ENCODE assay signal across 13 cellular contexts in the genomic region with DNA sequence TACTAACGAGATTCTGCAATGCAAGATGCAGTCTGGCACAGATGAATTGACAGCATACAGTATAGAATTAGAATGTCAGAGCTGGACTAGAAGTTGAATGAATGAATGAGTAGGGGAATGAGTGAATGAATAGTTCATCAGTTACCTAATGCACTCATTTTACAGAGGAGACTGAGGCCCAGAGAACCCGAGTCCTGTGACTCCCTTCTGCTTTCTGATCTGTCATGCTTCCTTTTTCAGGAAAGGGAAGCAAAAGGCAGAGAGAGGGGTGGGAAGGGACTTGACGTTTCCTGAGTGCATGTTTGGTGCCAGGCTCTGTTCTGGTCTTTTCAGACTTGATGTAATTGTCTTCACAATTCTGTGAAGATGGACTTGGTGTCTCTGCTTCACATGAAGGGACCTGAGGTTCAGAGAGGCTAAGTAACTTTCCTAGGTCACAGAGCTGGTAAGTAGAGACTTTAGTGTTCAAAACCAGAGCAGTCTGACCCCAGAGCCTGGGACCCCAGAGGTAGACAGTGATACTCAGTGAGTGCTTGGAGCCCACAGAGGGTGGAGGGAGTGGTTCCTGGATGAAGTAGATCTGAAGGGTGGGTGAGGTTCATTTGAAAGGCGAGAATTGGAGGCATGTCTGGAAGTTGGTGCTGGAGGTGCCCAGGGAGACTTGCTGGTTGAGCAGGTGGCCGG. TPM values are rescaled to one million over a fixed set of nuclear protein-coding genes. Genes with fewer than 3 reads are reported as not detected.
DNase-seq lines count a peak whose midpoint lies in the region; ATAC-seq and TF ChIP-seq lines count a peak whose summit lies in the region.
"Had no signal": no experiment of that assay in that cellular context is flagged by ENCODE, and none has a peak within 500 bp of the region (broad histone marks: within the 10 kb centered on the region; RNA-seq: fewer than 3 reads in every experiment).

No MANE protein-coding gene starts in this region.

- TF ChIP-seq POLR2A in HCT116 (IDR thresholded peaks at IDR 0.05; ENCODE audit: borderline replicate concordance, extremely low read depth, insufficient read depth, insufficient read length), result no peak

- no peak overlapping the region for H2BK5ac ChIP-seq in mesenchymal stem cell (ENCODE audit: low read depth, low read length, poor library complexity, severe bottlenecking)

- DNase-seq in HCT116 (ENCODE audit: low read depth, low spot score), result no peak
- DNase-seq in WERI-Rb-1, result no peak
- no peak for DNase-seq in mesenchymal stem cell
- no peak for DNase-seq in kidney tubule cell (ENCODE audit: low spot score)

- no peak overlapping the region for H3K4ac ChIP-seq in mesenchymal stem cell (ENCODE audit: low read depth in 1 of 2, low read length in 2 of 2)

- POLR2A ChIA-PET in HCT116 (lab: Charles Lee), result interaction anchor here (1.0 to 1.5 kb wide), 2 partner anchors 38 to 40 kb away, joined by 4 read pairs; no protein-coding TSS in a partner anchor

- BruUV-seq in HCT116 (replicated peaks; lab: Mats Ljungman, UMichigan), result no TSS peak

- peaks cover 0 to 22% (median 4%) of the 10 kb centered on the region in 11 experiments; a peak in 8 of 22 replicates for H4K20me1 ChIP-seq in BLaER1 treated with 17β-estradiol and CSF1 and Interleukin-3, amounts not matched to agents 10 nM and 100 nM
- no peaks in the 10 kb centered on the region for H4K20me1 ChIP-seq in HCT116 (ENCODE audit: insufficient read depth)

- H4K91ac ChIP-seq in mesenchymal stem cell (ENCODE audit: low read length), result no peak overlapping the region

- no peak overlapping the region for H4K8ac ChIP-seq in mesenchymal stem cell (ENCODE audit: low read length)

- RAD21 ChIA-PET in HCT116 (lab: Charles Lee; ENCODE audit: low non-redundant PET in 1 of 2, low total read pairs in 2 of 2, uncharacterized antibody in 2 of 2, unreplicated experiment in 2 of 2), result interaction anchor here (1.0 to 1.5 kb wide), 3 partner anchors 40 to 135 kb away, joined by 5 to 11 read pairs (median 5); no protein-coding TSS in a partner anchor

- H3K9me3 ChIP-seq in BLaER1 treated with 17β-estradiol and CSF1 and Interleukin-3, amounts not matched to agents 10 nM and 100 nM (replicated peaks in 1 of 11), result no peaks in the 10 kb centered on the region
- no peaks in the 10 kb centered on the region for H3K9me3 ChIP-seq in HCT116 (ENCODE audit: control insufficient read depth in 1 of 2, insufficient read depth in 1 of 2, low read depth in 1 of 2, low read length in 2 of 2)
- H3K9me3 ChIP-seq in WERI-Rb-1 (ENCODE audit: severe bottlenecking), result no peaks in the 10 kb centered on the region
- H3K9me3 ChIP-seq in mesenchymal stem cell (ENCODE audit: control insufficient read depth, low read length), result no peaks in the 10 kb centered on the region
- H3K9me3 ChIP-seq: adrenal gland, MG63 had no signal

- 44% methylated on average over 5 of the region's 5 CpGs for WGBS in mesenchymal stem cell

- no peaks in the 10 kb centered on the region for H3K36me3 ChIP-seq in BLaER1 treated with 17β-estradiol and CSF1 and Interleukin-3, amounts not matched to agents 10 nM and 100 nM
- H3K36me3 ChIP-seq in HCT116 (ENCODE audit: control insufficient read depth in 1 of 2, insufficient read depth in 2 of 2, low read length in 2 of 2) (no peaks in the 10 kb centered on the region), WERI-Rb-1 (peaks cover 64% of the 10 kb centered on the region), mesenchymal stem cell (ENCODE audit: control insufficient read depth in 1 of 2, insufficient read depth in 2 of 2, low read depth in 1 of 2, low read length in 2 of 2) (peaks cover 0 to 19% of the 10 kb centered on the region in 2 experiments)
- H3K36me3 ChIP-seq: adrenal gland, MG63 had no signal

- peak; percentile 30; the same call in 1 of the 2 replicates for ATAC-seq in HCT116
- ATAC-seq in HG03354 (IDR thresholded peaks at IDR 0.05; ENCODE audit: poor library complexity, severe bottlenecking, unreplicated experiment), result no peak
- no peak for ATAC-seq in GM19023 (IDR thresholded peaks at IDR 0.05; ENCODE audit: unreplicated experiment)
- no peak for ATAC-seq in GM19397 (IDR thresholded peaks at IDR 0.05; ENCODE audit: unreplicated experiment)

- H3K4me2 ChIP-seq in BLaER1 treated with 17β-estradiol and CSF1 and Interleukin-3, amounts not matched to agents 10 nM and 100 nM, result peak overlapping the region; percentile 76 to 98 (median 88)
- no peak overlapping the region for H3K4me2 ChIP-seq in HCT116 (ENCODE audit: low read length)
- no peak overlapping the region for H3K4me2 ChIP-seq in mesenchymal stem cell (ENCODE audit: low read length, poor library complexity, severe bottlenecking)

- no peak overlapping the region for H2BK15ac ChIP-seq in mesenchymal stem cell (ENCODE audit: low read depth, poor library complexity, severe bottlenecking)

- no peaks in the 10 kb centered on the region for H3K27me3 ChIP-seq in BLaER1 treated with 17β-estradiol and CSF1 and Interleukin-3, amounts not matched to agents 10 nM and 100 nM
- no peaks in the 10 kb centered on the region for H3K27me3 ChIP-seq in HCT116 (ENCODE audit: insufficient read depth, low read length)
- no peaks in the 10 kb centered on the region for H3K27me3 ChIP-seq in WERI-Rb-1 (ENCODE audit: insufficient read depth, low read depth, severe bottlenecking)
- no peaks in the 10 kb centered on the region for H3K27me3 ChIP-seq in mesenchymal stem cell (ENCODE audit: control insufficient read depth in 1 of 2, insufficient read depth in 1 of 2, low read length in 2 of 2)
- H3K27me3 ChIP-seq: adrenal gland, MG63 had no signal

- peak overlapping the region; percentile 3 to 78 (median 45); a peak in 19 of 22 replicates for H3K9ac ChIP-seq in BLaER1 treated with 17β-estradiol and CSF1 and Interleukin-3, amounts not matched to agents 10 nM and 100 nM
- H3K9ac ChIP-seq in HCT116 (ENCODE audit: low read length) (no peak overlapping the region), mesenchymal stem cell (ENCODE audit: low read length) (no peak overlapping the region)

- no peak overlapping the region for H2BK120ac ChIP-seq in mesenchymal stem cell (ENCODE audit: low read depth, low read length)

- H2AFZ ChIP-seq in HCT116 (ENCODE audit: low read depth, low read length, poor library complexity, severe bottlenecking), result no peak overlapping the region
- H2AFZ ChIP-seq in mesenchymal stem cell (ENCODE audit: low read depth, low read length), result no peak overlapping the region

- H2BK12ac ChIP-seq in mesenchymal stem cell (ENCODE audit: low read length in 2 of 2), result no peak overlapping the region

- H3K79me2 ChIP-seq in HCT116 (ENCODE audit: insufficient read depth, low read length), result no peaks in the 10 kb centered on the region

- H3K9me2 ChIP-seq in HCT116 (ENCODE audit: insufficient read depth), result no peaks in the 10 kb centered on the region

- H3K79me1 ChIP-seq in mesenchymal stem cell (replicated peaks; ENCODE audit: low read length, poor library complexity, severe bottlenecking), result peaks cover 23% of the 10 kb centered on the region

- H3K14ac ChIP-seq in mesenchymal stem cell (ENCODE audit: low read length in 2 of 2), result no peak overlapping the region

- H3K18ac ChIP-seq in mesenchymal stem cell (ENCODE audit: low read depth in 1 of 2, low read length in 2 of 2), result no peak overlapping the region

- peaks cover 34 to 70% (median 49%) of the 10 kb centered on the region in 10 experiments for H3K4me1 ChIP-seq in BLaER1 treated with 17β-estradiol and CSF1 and Interleukin-3, amounts not matched to agents 10 nM and 100 nM
- H3K4me1 ChIP-seq in HCT116 (ENCODE audit: control insufficient read depth in 1 of 2, insufficient read depth in 2 of 2, low read length in 2 of 2) (peaks cover 14 to 25% of the 10 kb centered on the region in 2 experiments; a peak in 3 of 4 replicates), mesenchymal stem cell (ENCODE audit: control insufficient read depth, insufficient read depth, low read depth, low read length) (peaks cover 12% of the 10 kb centered on the region)

- peak overlapping the region; percentile 7 for H2AK5ac ChIP-seq in mesenchymal stem cell (ENCODE audit: low read length, severe bottlenecking)

- H3K27ac ChIP-seq in BLaER1 treated with 17β-estradiol and CSF1 and Interleukin-3, amounts not matched to agents 10 nM and 100 nM, result peak overlapping the region in 9 of 11 experiments; percentile 34 to 71 (median 49); a peak in 17 of 22 replicates
- no peak overlapping the region for H3K27ac ChIP-seq in HCT116 (ENCODE audit: low read depth, low read length)
- peak overlapping the region; percentile 81 for H3K27ac ChIP-seq in WERI-Rb-1
- no peak overlapping the region for H3K27ac ChIP-seq in mesenchymal stem cell (ENCODE audit: low read length, poor library complexity, severe bottlenecking)

- CTCF ChIA-PET in HCT116 (lab: Charles Lee), result interaction anchor here (1.0 to 4.7 kb wide), 9 partner anchors 29 to 230 kb away, joined by 3 to 27 read pairs (median 4); no protein-coding TSS in a partner anchor

- intact Hi-C loops in HCT116 (cut with micrococcal nuclease), result loop anchor here (1.0 to 2.0 kb wide), 4 partner anchors 40 to 271 kb away; no protein-coding TSS in a partner anchor

- TF ChIP-seq CTCF in HCT116 (IDR thresholded peaks at IDR 0.05 in 2 of 3, conservative IDR thresholded peaks at IDR 0.05 in 1 of 3; ENCODE audit: borderline replicate concordance in 1 of 3, insufficient read depth in 1 of 3, low read depth in 2 of 3, low read length in 2 of 3) (no peak), WERI-Rb-1 (IDR thresholded peaks at IDR 0.05; ENCODE audit: low read depth, low read length) (no peak)

- peak overlapping the region in 5 of 10 experiments; percentile 20 to 43 (median 33); a peak in 8 of 20 replicates for H3K4me3 ChIP-seq in BLaER1 treated with 17β-estradiol and CSF1 and Interleukin-3, amounts not matched to agents 10 nM and 100 nM
- no peak overlapping the region for H3K4me3 ChIP-seq in HCT116 (replicated peaks in 1 of 2; ENCODE audit: low read depth in 1 of 2, low read length in 2 of 2)
- no peak overlapping the region for H3K4me3 ChIP-seq in WERI-Rb-1 (ENCODE audit: low read depth, low read length)
- H3K4me3 ChIP-seq in mesenchymal stem cell (ENCODE audit: insufficient read depth in 1 of 2, low read depth in 1 of 2, low read length in 2 of 2), result no peak overlapping the region
- H3K4me3 ChIP-seq: adrenal gland, MG63 had no signal

- no peak for TF ChIP-seq RAD21 in HCT116 (IDR thresholded peaks at IDR 0.05; ENCODE audit: low read depth)

- H3K23ac ChIP-seq in mesenchymal stem cell (ENCODE audit: low read length in 2 of 2), result no peak overlapping the region

RNA-seq across cellular contexts. Expression of gene MEX3A, which starts 8.0 kb away (rescaled TPM):
- total RNA-seq in HCT116 (2021; ENCODE audit: unreplicated experiment), result 6.1 TPM
- polyA plus RNA-seq in HCT116 (2012), result 4.9 and 5.5 TPM in 2 replicates
- 10.4 TPM for polyA plus RNA-seq in mesenchymal stem cell (2013, experiment 1 of 2)
- polyA plus RNA-seq in mesenchymal stem cell (2013, experiment 2 of 2), result 10.7 TPM
- total RNA-seq: CD4-positive, alpha-beta memory T cell had no signal
- polyA plus RNA-seq: CD4-positive, alpha-beta memory T cell had no signal

RNA-seq across cellular contexts. Expression of gene LMNA, which starts 24.2 kb away (rescaled TPM):
- total RNA-seq in HCT116 (2021; ENCODE audit: unreplicated experiment), result 528 TPM
- 440 and 523 TPM in 2 replicates for polyA plus RNA-seq in HCT116 (2012)
- polyA plus RNA-seq in mesenchymal stem cell (2013, experiment 1 of 2), result 732 TPM
- 747 TPM for polyA plus RNA-seq in mesenchymal stem cell (2013, experiment 2 of 2)

RNA-seq across cellular contexts. Expression of gene RAB25, which starts 29.3 kb away (rescaled TPM):
- total RNA-seq in HCT116 (2021; ENCODE audit: unreplicated experiment), result 142 TPM
- 210 and 227 TPM in 2 replicates for polyA plus RNA-seq in HCT116 (2012)
- not detected for polyA plus RNA-seq in mesenchymal stem cell (2013, experiment 1 of 2)
- polyA plus RNA-seq in mesenchymal stem cell (2013, experiment 2 of 2), result not detected
- total RNA-seq: activated CD8-positive, alpha-beta memory T cell treated with anti-CD3 and anti-CD28 coated beads, Interleukin-2, amount 10 ng/mL, durations not matched to agents 7 days and 5 days; skeletal muscle tissue had no signal

RNA-seq across cellular contexts. Expression of gene LAMTOR2, which starts 35.7 kb away (rescaled TPM):
- 60.2 TPM for total RNA-seq in HCT116 (2021; ENCODE audit: unreplicated experiment)
- 83.5 and 97.1 TPM in 2 replicates for polyA plus RNA-seq in HCT116 (2012)
- 87.6 TPM for polyA plus RNA-seq in mesenchymal stem cell (2013, experiment 1 of 2)
- polyA plus RNA-seq in mesenchymal stem cell (2013, experiment 2 of 2), result 91.2 TPM

RNA-seq across cellular contexts. Expression of gene UBQLN4, which starts 36.7 kb away (rescaled TPM):
- 68.4 TPM for total RNA-seq in HCT116 (2021; ENCODE audit: unreplicated experiment)
- polyA plus RNA-seq in HCT116 (2012), result 47.4 and 48.3 TPM in 2 replicates
- 21.8 TPM for polyA plus RNA-seq in mesenchymal stem cell (2013, experiment 1 of 2)
- 21.1 TPM for polyA plus RNA-seq in mesenchymal stem cell (2013, experiment 2 of 2)

Comparison
In these comparisons a context has a peak if more than half of its experiments do, and no peak if none do; other contexts are left out.
1. H3K27ac ChIP-seq: peak in BLaER1 treated with 17β-estradiol and CSF1 and Interleukin-3, amounts not matched to agents 10 nM and 100 nM (9 of 11) and WERI-Rb-1 (single experiment); none in HCT116 (single experiment) and mesenchymal stem cell (single experiment).
2. H3K4me2 ChIP-seq: peak in BLaER1 treated with 17β-estradiol and CSF1 and Interleukin-3, amounts not matched to agents 10 nM and 100 nM (11 of 11); none in HCT116 (single experiment) and mesenchymal stem cell (single experiment).
3. H3K9ac ChIP-seq: peak in BLaER1 treated with 17β-estradiol and CSF1 and Interleukin-3, amounts not matched to agents 10 nM and 100 nM (11 of 11); none in HCT116 (single experiment) and mesenchymal stem cell (single experiment).